In the genomic region with DNA sequence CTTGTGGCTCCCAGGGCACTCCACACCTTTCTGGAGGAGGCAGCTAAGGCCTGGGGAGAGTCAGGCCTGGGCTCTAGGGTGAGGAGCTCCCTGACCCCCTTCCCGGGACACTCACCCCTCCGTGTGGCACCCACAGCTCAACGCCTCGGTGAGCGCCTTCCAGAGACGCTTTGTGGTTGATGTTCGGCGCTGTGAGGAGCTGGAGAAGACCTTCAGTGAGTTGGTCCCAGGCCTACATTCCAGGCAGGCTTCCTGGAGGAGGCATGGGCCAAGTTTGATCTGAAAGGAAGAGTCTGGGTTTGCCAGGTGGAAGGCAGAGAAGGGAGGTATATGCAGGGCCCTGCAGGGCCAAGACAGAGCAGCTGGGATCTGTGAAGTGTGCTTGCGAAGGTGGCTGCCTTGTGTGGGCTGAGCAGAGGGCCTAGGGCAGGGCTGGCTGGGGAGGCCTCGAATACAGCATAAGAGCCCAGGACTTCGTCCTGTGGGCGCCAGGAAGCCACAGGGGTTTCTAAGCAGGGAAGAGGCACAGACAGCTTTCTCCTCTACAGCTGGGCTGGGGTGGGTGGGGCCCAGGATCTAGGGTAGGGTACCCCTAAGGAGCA, we compare ENCODE assay signal across 1 cellular context.
TF ChIP-seq lines count a peak whose summit lies in the region.

No MANE protein-coding gene starts in this region.

TF ChIP-seq in K562, 482 proteins besides CTCF, POLR2A, EP300 and RAD21 (continued from another document):
- TF ChIP-seq, protein P1, sequence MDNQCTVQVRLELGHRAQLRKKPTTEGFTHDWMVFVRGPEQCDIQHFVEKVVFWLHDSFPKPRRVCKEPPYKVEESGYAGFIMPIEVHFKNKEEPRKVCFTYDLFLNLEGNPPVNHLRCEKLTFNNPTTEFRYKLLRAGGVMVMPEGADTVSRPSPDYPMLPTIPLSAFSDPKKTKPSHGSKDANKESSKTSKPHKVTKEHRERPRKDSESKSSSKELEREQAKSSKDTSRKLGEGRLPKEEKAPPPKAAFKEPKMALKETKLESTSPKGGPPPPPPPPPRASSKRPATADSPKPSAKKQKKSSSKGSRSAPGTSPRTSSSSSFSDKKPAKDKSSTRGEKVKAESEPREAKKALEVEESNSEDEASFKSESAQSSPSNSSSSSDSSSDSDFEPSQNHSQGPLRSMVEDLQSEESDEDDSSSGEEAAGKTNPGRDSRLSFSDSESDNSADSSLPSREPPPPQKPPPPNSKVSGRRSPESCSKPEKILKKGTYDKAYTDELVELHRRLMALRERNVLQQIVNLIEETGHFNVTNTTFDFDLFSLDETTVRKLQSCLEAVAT (IDR thresholded peaks at IDR 0.05) = no peak
- no peak for TF ChIP-seq COPS2 (conservative IDR thresholded peaks at IDR 0.05)
